In genomic region chr14:69570836-69571330, GRCh38 we compare ENCODE assay signal across 22 cellular contexts. TPM values are rescaled to one million over a fixed set of nuclear protein-coding genes. Genes with fewer than 3 reads are reported as not detected.
"Had no signal": no experiment of that assay in that cellular context is flagged by ENCODE, and none has a peak within 500 bp of the region (broad histone marks: within the 10 kb centered on the region; RNA-seq: fewer than 3 reads in every experiment).

No MANE protein-coding gene starts in this region.

- H3K27me3 ChIP-seq: testis, vagina had no signal

- H3K36me3 Mint-ChIP-seq: immature natural killer cell; stimulated activated memory B cell treated with anti-CD40 and anti-IgM and Interleukin-4, amounts not matched to agents 10 μg/mL and 1 μg/mL and 100 μg/mL, for 72 hours had no signal

- H3K27ac Mint-ChIP-seq: activated CD8-positive, alpha-beta T cell treated with anti-CD3 and anti-CD28 coated beads, Interleukin-2, amount 10 ng/mL, durations not matched to agents 7 days and 5 days; activated T-helper 1 cell treated with anti-CD3 and anti-CD28 coated beads, Interleukin-12 subunit alpha, Interleukin-12 subunit beta, Interleukin-2, Interleukin-4 antibody, amounts not matched to agents 30 ng/mL and 10 ng/mL and 1 ng/mL, durations not matched to agents 14 hours and 24 hours and 36 hours; dendritic cell treated with granulocyte-macrophage colony-stimulating factor and Interleukin-4, amounts not matched to agents 40 ng/mL and 50 ng/mL, for 4 days; immature natural killer cell; nephron; stimulated activated memory B cell treated with anti-CD40 and anti-IgM and Interleukin-4, amounts not matched to agents 10 μg/mL and 1 μg/mL and 100 μg/mL, for 72 hours; T-helper 2 cell treated with Interferon-gamma antibody and Interleukin-4, amounts not matched to agents 5 μg/mL and 100 μg/mL, for 36 hours had no signal

- DNase-seq: activated CD4-positive, alpha-beta T cell treated with anti-CD3 and anti-CD28 coated beads, Interleukin-2, amount 50 U/mL, for 1 hour; activated CD8-positive, alpha-beta T cell treated with anti-CD3 and anti-CD28 coated beads, Interleukin-2, amount 10 ng/mL, durations not matched to agents 7 days and 5 days; amygdala; effector CD4-positive, alpha-beta T cell; immature natural killer cell; lower lobe of right lung; sigmoid colon; testis; trophoblast cell had no signal

- H3K27ac ChIP-seq: lower lobe of right lung, sigmoid colon, testis, vagina had no signal

- ATAC-seq: activated CD4-positive, CD25-positive, alpha-beta regulatory T cell treated with anti-CD3 and anti-CD28 coated beads, Interleukin-2, amount 50 U/mL, for 24 hours; activated CD8-positive, alpha-beta T cell treated with anti-CD3 and anti-CD28 coated beads, Interleukin-2, amount 10 ng/mL, durations not matched to agents 7 days and 5 days; stimulated activated memory B cell treated with anti-CD40 and anti-IgM and Interleukin-4, amounts not matched to agents 10 μg/mL and 1 μg/mL and 100 μg/mL, for 72 hours had no signal

- H3K4me3 Mint-ChIP-seq: activated CD8-positive, alpha-beta T cell treated with anti-CD3 and anti-CD28 coated beads, Interleukin-2, amount 10 ng/mL, durations not matched to agents 7 days and 5 days; activated T-helper 1 cell treated with anti-CD3 and anti-CD28 coated beads, Interleukin-12 subunit alpha, Interleukin-12 subunit beta, Interleukin-2, Interleukin-4 antibody, amounts not matched to agents 30 ng/mL and 10 ng/mL and 1 ng/mL, durations not matched to agents 14 hours and 24 hours and 36 hours; dendritic cell treated with granulocyte-macrophage colony-stimulating factor and Interleukin-4, amounts not matched to agents 40 ng/mL and 50 ng/mL, for 4 days; nephron; stimulated activated memory B cell treated with anti-CD40 and anti-IgM and Interleukin-4, amounts not matched to agents 10 μg/mL and 1 μg/mL and 100 μg/mL, for 72 hours; T-helper 2 cell treated with Interferon-gamma antibody and Interleukin-4, amounts not matched to agents 5 μg/mL and 100 μg/mL, for 36 hours had no signal

- H3K36me3 ChIP-seq: lower lobe of right lung, sigmoid colon, vagina had no signal

- H3K9me3 Mint-ChIP-seq: activated T-helper 1 cell treated with anti-CD3 and anti-CD28 coated beads, Interleukin-12 subunit alpha, Interleukin-12 subunit beta, Interleukin-2, Interleukin-4 antibody, amounts not matched to agents 30 ng/mL and 10 ng/mL and 1 ng/mL, durations not matched to agents 14 hours and 24 hours and 36 hours; dendritic cell treated with granulocyte-macrophage colony-stimulating factor and Interleukin-4, amounts not matched to agents 40 ng/mL and 50 ng/mL, for 4 days; immature natural killer cell; nephron; stimulated activated memory B cell treated with anti-CD40 and anti-IgM and Interleukin-4, amounts not matched to agents 10 μg/mL and 1 μg/mL and 100 μg/mL, for 72 hours; T-helper 2 cell treated with Interferon-gamma antibody and Interleukin-4, amounts not matched to agents 5 μg/mL and 100 μg/mL, for 36 hours had no signal

- H3K9me3 ChIP-seq: lower lobe of right lung, sigmoid colon, testis, vagina had no signal

RNA-seq across cellular contexts. Expression of gene CCDC177, which starts 3.8 kb away (rescaled TPM):
- total RNA-seq: activated CD8-positive, alpha-beta T cell treated with anti-CD3 and anti-CD28 coated beads, Interleukin-2, amount 10 ng/mL, durations not matched to agents 7 days and 5 days; chondrocyte; fibroblast of lung; lower lobe of right lung; mesenteric fat pad; mucosa of gallbladder; renal cortical epithelial cell; sigmoid colon; smooth muscle cell; vagina had no signal
- polyA plus RNA-seq: fibroblast of lung, immature natural killer cell, sigmoid colon, smooth muscle cell had no signal
